ENCODE assay signal across 19 cellular contexts in genomic region chr15:69861331-69862171, GRCh38.
DNase-seq lines count a peak whose midpoint lies in the region; ATAC-seq and TF ChIP-seq lines count a peak whose summit lies in the region.
"Had no signal": no experiment of that assay in that cellular context is flagged by ENCODE, and none has a peak within 500 bp of the region (broad histone marks: within the 10 kb centered on the region; RNA-seq: fewer than 3 reads in every experiment).

No MANE protein-coding gene starts in this region.

- TF ChIP-seq POLR2A in uterus (IDR thresholded peaks at IDR 0.05): no peak
- TF ChIP-seq POLR2A in thyroid gland (IDR thresholded peaks at IDR 0.05): no peak

- H3K9ac ChIP-seq in endodermal cell (ENCODE audit: extremely low read depth, low read length, poor library complexity, severe bottlenecking): peak overlapping the region; percentile 18

- H3K9me3 Mint-ChIP-seq in endodermal cell: peaks cover 10% of the 10 kb centered on the region
- H3K9me3 Mint-ChIP-seq: activated T-helper 2 cell treated with anti-CD3 and anti-CD28 coated beads, Interferon-gamma antibody, Interleukin-2, Interleukin-4, amounts not matched to agents 10 μg/mL and 5 μg/mL and 100 μg/mL, durations not matched to agents 14 hours and 24 hours and 36 hours; T-cell had no signal

- in situ Hi-C loops in Panc1 (cut with HindIII; ENCODE audit: low pct_unique_long_range_greater_than_20kb, low sequenced_read_pairs): no loop called here

- intact Hi-C loops in Panc1 (cut with micrococcal nuclease; ENCODE audit: unreplicated experiment) (no loop called here), uterus (cut with DNase I; ENCODE audit: low total_unique reads) (no loop called here), thyroid gland (cut with DNase I) (no loop called here)

- H3K36me3 Mint-ChIP-seq in endodermal cell (ENCODE audit: low read depth): peaks cover 2% of the 10 kb centered on the region
- H3K36me3 Mint-ChIP-seq: T-cell had no signal

- H3K27me3 ChIP-seq in Panc1 (ENCODE audit: control insufficient read depth, insufficient read depth, low read length) (no peaks in the 10 kb centered on the region), endodermal cell (ENCODE audit: control insufficient read depth, insufficient read depth, low read length, poor library complexity, severe bottlenecking) (no peaks in the 10 kb centered on the region), uterus (no peaks in the 10 kb centered on the region), thyroid gland (no peaks in the 10 kb centered on the region)

- H3K27me3 Mint-ChIP-seq in endodermal cell (ENCODE audit: insufficient read depth): no peaks in the 10 kb centered on the region

- peaks cover 48% of the 10 kb centered on the region for H3K4me1 Mint-ChIP-seq in endodermal cell

- H3K36me3 ChIP-seq in Panc1 (ENCODE audit: control insufficient read depth, insufficient read depth, low read length) (no peaks in the 10 kb centered on the region), endodermal cell (ENCODE audit: control insufficient read depth, insufficient read depth, low read length) (no peaks in the 10 kb centered on the region), uterus (no peaks in the 10 kb centered on the region), thyroid gland (no peaks in the 10 kb centered on the region)
- H3K36me3 ChIP-seq: gastroesophageal sphincter had no signal

- H3K27ac ChIP-seq in Panc1 (ENCODE audit: low read length) (no peak overlapping the region), endodermal cell (ENCODE audit: low read depth, low read length) (peak overlapping the region; percentile 0), uterus (no peak overlapping the region), thyroid gland (no peak overlapping the region)
- H3K27ac ChIP-seq: gastroesophageal sphincter, VCaP had no signal

- H3K4me3 ChIP-seq in Panc1 (ENCODE audit: low read depth in 2 of 2, low read length in 2 of 2): no peak overlapping the region
- H3K4me3 ChIP-seq in endodermal cell (ENCODE audit: low read length): no peak overlapping the region
- no peak overlapping the region for H3K4me3 ChIP-seq in uterus
- H3K4me3 ChIP-seq in thyroid gland (replicated peaks in 1 of 3): no peak overlapping the region
- H3K4me3 ChIP-seq: gastroesophageal sphincter, lung had no signal

- TF ChIP-seq CTCF in Panc1 (IDR thresholded peaks at IDR 0.05) (no peak), endodermal cell (conservative IDR thresholded peaks at IDR 0.05) (no peak), uterus (IDR thresholded peaks at IDR 0.05) (no peak), thyroid gland (IDR thresholded peaks at IDR 0.05) (no peak)

- POLR2A ChIA-PET in Panc1 (lab: Charles Lee): interaction anchor here (0.6 kb wide), 1 partner anchor 9 kb away, joined by 7 read pairs; no protein-coding TSS in a partner anchor

- H3K9me3 ChIP-seq in Panc1 (ENCODE audit: control insufficient read depth, insufficient read depth, low read depth, low read length) (no peaks in the 10 kb centered on the region), endodermal cell (ENCODE audit: control insufficient read depth, low read length) (peaks cover 15% of the 10 kb centered on the region), uterus (no peaks in the 10 kb centered on the region), thyroid gland (no peaks in the 10 kb centered on the region)
- H3K9me3 ChIP-seq: gastroesophageal sphincter had no signal

- H3K4me3 Mint-ChIP-seq in endodermal cell: no peak overlapping the region
- H3K4me3 Mint-ChIP-seq: B cell, T-cell had no signal

- H3K4me1 ChIP-seq in Panc1 (ENCODE audit: control insufficient read depth, insufficient read depth, low read length) (no peaks in the 10 kb centered on the region; the same call in 1 of the 2 replicates), endodermal cell (ENCODE audit: control insufficient read depth, insufficient read depth, low read length) (peaks cover 20% of the 10 kb centered on the region), uterus (no peaks in the 10 kb centered on the region), thyroid gland (no peaks in the 10 kb centered on the region)
- H3K4me1 ChIP-seq: gastroesophageal sphincter had no signal

- 40 to 47% methylated on average over 4 to 8 of the region's 8 CpGs for WGBS in endodermal cell (ENCODE audit: insufficient coverage in 1 of 2, insufficient read length in 1 of 2), 2 experiments
- WGBS in thyroid gland, 2 donors: 68 to 76% methylated on average over 8 of the region's 8 CpGs

- BruUV-seq in Panc1 (replicated peaks; lab: Mats Ljungman, UMichigan): no TSS peak

- ATAC-seq in Panc1 (peak; percentile 48; the same call in 1 of the 2 replicates), HG03521 (IDR thresholded peaks at IDR 0.05; ENCODE audit: unreplicated experiment) (no peak)
- ATAC-seq: gastroesophageal sphincter, right cardiac atrium, T-cell had no signal

- H3K27ac Mint-ChIP-seq in endodermal cell: peak overlapping the region; percentile 76
- H3K27ac Mint-ChIP-seq: activated T-helper 2 cell treated with anti-CD3 and anti-CD28 coated beads, Interferon-gamma antibody, Interleukin-2, Interleukin-4, amounts not matched to agents 10 μg/mL and 5 μg/mL and 100 μg/mL, durations not matched to agents 14 hours and 24 hours and 36 hours; B cell; T-cell had no signal

- DNase-seq in HK-2 (ENCODE audit: unreplicated experiment) (peak; percentile 33), Panc1 (ENCODE audit: low read depth, low spot score) (no peak), endodermal cell (peak; percentile 82), renal cortical epithelial cell (ENCODE audit: low read depth) (peak; percentile 43), uterus (no peak), thyroid gland (no peak)
- DNase-seq: amniotic stem cell; NCI-H2081 treated with DMSO at 0.1 percent for 48 hours; NCI-H526 treated with DMSO at 0.1 percent for 48 hours; right cardiac atrium; RPMI8226; stimulated activated CD4-positive, alpha-beta T cell treated with anti-CD3 and anti-CD28 coated beads, Interleukin-1b, Interleukin-23, amount 100 ng/mL, for 48 hours; T-cell had no signal

- CTCF ChIA-PET in Panc1 (lab: Charles Lee): no interaction called here

Comparison
In these comparisons a context has a peak if more than half of its experiments do, and no peak if none do; other contexts are left out.
1. DNase-seq: peak in HK-2 (single experiment), endodermal cell (single experiment) and renal cortical epithelial cell (single experiment); none in Panc1 (single experiment), uterus (0 of 2) and thyroid gland (0 of 2).